35 cellular contexts compared by ENCODE assay signal in the genomic region with DNA sequence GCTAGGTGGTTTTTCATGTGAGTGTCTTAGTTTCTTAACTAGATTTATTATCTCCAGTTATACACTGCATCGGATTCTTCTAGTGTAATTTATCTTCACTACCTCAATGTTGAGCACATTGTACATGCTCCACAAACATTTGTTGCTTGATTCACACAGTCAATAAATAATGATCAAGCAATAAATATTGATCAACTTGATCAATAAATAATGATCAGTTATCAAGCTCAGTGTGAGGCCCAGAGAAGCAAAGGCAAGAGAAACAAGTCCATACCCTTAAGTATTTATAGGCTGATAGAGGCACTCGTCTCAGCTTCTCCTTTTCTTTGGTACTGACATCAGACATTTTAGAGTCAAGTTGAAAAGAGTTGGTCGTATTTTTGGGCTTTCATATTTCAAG. TPM values are rescaled to one million over a fixed set of nuclear protein-coding genes. Genes with fewer than 3 reads are reported as not detected.
"Had no signal": no experiment of that assay in that cellular context is flagged by ENCODE, and none has a peak within 500 bp of the region (broad histone marks: within the 10 kb centered on the region; RNA-seq: fewer than 3 reads in every experiment).

No MANE protein-coding gene starts in this region.

- H3K36me3 ChIP-seq: MG63 had no signal

- H3K27me3 ChIP-seq: MG63 had no signal

- DNase-seq: Karpas-422, Kasumi-1, MG63, MM.1S, MV-4-11, NCI-H1048, NCI-H1092, NCI-H1092 treated with DMSO at 0.1 percent for 48 hours, NCI-H1105, NCI-H1105 treated with DMSO at 0.1 percent for 48 hours, NCI-H1417, NCI-H1417 treated with DMSO at 0.1 percent for 48 hours, NCI-H1436, NCI-H1436 treated with DMSO at 0.1 percent for 48 hours, NCI-H146, NCI-H1694, NCI-H1694 treated with DMSO at 0.1 percent for 48 hours, NCI-H187, NCI-H187 treated with DMSO at 0.1 percent for 48 hours, NCI-H1930, NCI-H2029, NCI-H2029 treated with DMSO at 0.1 percent for 48 hours, NCI-H2081, NCI-H2081 treated with DMSO at 0.1 percent for 48 hours, NCI-H2107, NCI-H2171, NCI-H2171 treated with DMSO at 0.1 percent for 48 hours, NCI-H226, NCI-H345, NCI-H446, NCI-H446 treated with DMSO at 0.1 percent for 48 hours, NCI-H510A, NCI-H510A treated with DMSO at 0.1 percent for 48 hours, NCI-H524 had no signal

- H3K9me3 ChIP-seq: MG63 had no signal

- H3K4me3 ChIP-seq: MG63 had no signal

RNA-seq across cellular contexts. Expression of gene RAB39B, which starts 53.1 kb away (rescaled TPM):
- total RNA-seq: M059J had no signal
